19 cellular contexts compared by ENCODE assay signal in genomic region chr9:32422237-32422806, GRCh38. TPM values are rescaled to one million over a fixed set of nuclear protein-coding genes. Genes with fewer than 3 reads are reported as not detected.
DNase-seq lines count a peak whose midpoint lies in the region; ATAC-seq, FAIRE-seq and TF ChIP-seq lines count a peak whose summit lies in the region.
"Had no signal": no experiment of that assay in that cellular context is flagged by ENCODE, and none has a peak within 500 bp of the region (broad histone marks: within the 10 kb centered on the region; RNA-seq: fewer than 3 reads in every experiment).

No MANE protein-coding gene starts in this region.

- POLR2A ChIA-PET in IMR-90 (lab: Charles Lee; ENCODE audit: unreplicated experiment), result no interaction called here
- POLR2A ChIA-PET in endothelial cell of umbilical vein (lab: Charles Lee), result no interaction called here
- POLR2A ChIA-PET in PC-9 (lab: Charles Lee; ENCODE audit: unreplicated experiment), result no interaction called here

- ATAC-seq in IMR-90 (ENCODE audit: low read depth), result no peak
- ATAC-seq: A549 had no signal

- intact Hi-C loops in IMR-90 (cut with micrococcal nuclease), result no loop called here
- intact Hi-C loops in endothelial cell of umbilical vein (cut with micrococcal nuclease), result loop anchor here (2.0 kb wide), 1 partner anchor 26 kb away; no protein-coding TSS in a partner anchor
- intact Hi-C loops in PC-9 (cut with micrococcal nuclease; ENCODE audit: unreplicated experiment), result no loop called here
- intact Hi-C loops in thyroid gland (cut with DNase I), result no loop called here

- H3K56ac ChIP-seq in IMR-90 (ENCODE audit: extremely low read depth, insufficient read depth, low read length), result no peak overlapping the region

- peak overlapping the region; percentile 1; the same call in 1 of the 2 replicates for H3K18ac ChIP-seq in IMR-90 (ENCODE audit: low read depth, low read length)

- peak overlapping the region; percentile 87 for H2BK120ac ChIP-seq in IMR-90 (ENCODE audit: low read depth, low read length)

- H3F3A ChIP-seq in smooth muscle cell (ENCODE audit: low read depth) (peaks cover 24% of the 10 kb centered on the region), PC-9 (ENCODE audit: insufficient read depth, low read depth) (no peaks in the 10 kb centered on the region)

- no peak for TF ChIP-seq RAD21 in IMR-90 (IDR thresholded peaks at IDR 0.05; ENCODE audit: low read length)
- TF ChIP-seq RAD21 in liver (IDR thresholded peaks at IDR 0.05), result peak; percentile 33 to 46

- H4K91ac ChIP-seq in IMR-90 (ENCODE audit: insufficient read depth, low read depth, low read length), result peak overlapping the region; percentile 78; the same call in 1 of the 2 replicates

- H3K27ac ChIP-seq in IMR-90 (ENCODE audit: insufficient read depth, low read length) (peak overlapping the region; percentile 44; the same call in 1 of the 2 replicates), endothelial cell of umbilical vein (ENCODE audit: insufficient read depth, low read depth, low read length) (peak overlapping the region; percentile 70), liver (ENCODE audit: low read depth in 1 of 2, low read length in 2 of 2) (peak overlapping the region; percentile 42 to 62), smooth muscle cell (ENCODE audit: low read depth) (peak overlapping the region; percentile 94), PC-9 (no peak overlapping the region), caudate nucleus (ENCODE audit: low read depth, low read length) (no peak overlapping the region), thyroid gland (no peak overlapping the region)
- H3K27ac ChIP-seq: A549, BLaER1, GM23248 had no signal

- peak overlapping the region; percentile 95 for H2BK5ac ChIP-seq in IMR-90 (ENCODE audit: low read depth, low read length, poor library complexity, severe bottlenecking)

- no peak for FAIRE-seq in endothelial cell of umbilical vein (lab: Jason Lieb, UNC)
- FAIRE-seq: A549, GM12892, GM18507, HTR-8/SVneo had no signal

- H3K9me2 ChIP-seq in PC-9 (ENCODE audit: insufficient read depth), result no peaks in the 10 kb centered on the region

- no peak overlapping the region; the same call in 1 of the 2 replicates for H3K23ac ChIP-seq in IMR-90 (ENCODE audit: low read depth, low read length)

- H2AFZ ChIP-seq in IMR-90 (replicated peaks; ENCODE audit: low read length, poor library complexity) (no peak overlapping the region), endothelial cell of umbilical vein (ENCODE audit: low read depth, low read length) (no peak overlapping the region), smooth muscle cell (ENCODE audit: low read depth) (no peak overlapping the region), PC-9 (no peak overlapping the region)
- H2AFZ ChIP-seq: GM23248 had no signal

- H3K4me2 ChIP-seq in IMR-90 (ENCODE audit: low read depth, low read length) (no peak overlapping the region), endothelial cell of umbilical vein (ENCODE audit: insufficient read depth, low read length) (no peak overlapping the region), smooth muscle cell (no peak overlapping the region), PC-9 (no peak overlapping the region)
- H3K4me2 ChIP-seq: A549, BLaER1 had no signal

- no peak for TF ChIP-seq POLR2A in IMR-90 (IDR thresholded peaks at IDR 0.05; ENCODE audit: low read depth, low read length)
- TF ChIP-seq POLR2A in endothelial cell of umbilical vein (IDR thresholded peaks at IDR 0.05; ENCODE audit: low read depth, low read length), result no peak
- no peak for TF ChIP-seq POLR2A in thyroid gland (IDR thresholded peaks at IDR 0.05)

- in situ Hi-C loops in IMR-90 (cut with MboI; ENCODE audit: low sequenced_read_pairs), result no loop called here

- H4K20me1 ChIP-seq in IMR-90 (ENCODE audit: insufficient read depth, low read length), result peaks cover 3% of the 10 kb centered on the region; the same call in 1 of the 2 replicates
- H4K20me1 ChIP-seq in endothelial cell of umbilical vein (replicated peaks; ENCODE audit: control insufficient read depth, extremely low read depth, insufficient read depth, low read length), result no peaks in the 10 kb centered on the region
- H4K20me1 ChIP-seq in smooth muscle cell (ENCODE audit: low read depth), result no peaks in the 10 kb centered on the region
- no peaks in the 10 kb centered on the region for H4K20me1 ChIP-seq in PC-9 (ENCODE audit: insufficient read depth)
- H4K20me1 ChIP-seq: BLaER1 had no signal

- H4K5ac ChIP-seq in IMR-90 (ENCODE audit: low read depth, low read length), result no peak overlapping the region

- peak overlapping the region; percentile 37 to 74 for H4K8ac ChIP-seq in IMR-90 (ENCODE audit: low read depth in 2 of 2, low read length in 2 of 2)

- peak overlapping the region; percentile 45 for H2AK5ac ChIP-seq in IMR-90 (ENCODE audit: low read depth, low read length)

- peak overlapping the region; percentile 91 for H2BK20ac ChIP-seq in IMR-90 (ENCODE audit: low read depth, low read length)

- H3K27me3 ChIP-seq in IMR-90 (ENCODE audit: control insufficient read depth, insufficient read depth, low read length) (no peaks in the 10 kb centered on the region), endothelial cell of umbilical vein (ENCODE audit: control insufficient read depth in 2 of 2, insufficient read depth in 2 of 2, low read length in 2 of 2) (no peaks in the 10 kb centered on the region), liver (ENCODE audit: control insufficient read depth in 4 of 4, insufficient read depth in 4 of 4, low read length in 3 of 4) (no peaks in the 10 kb centered on the region), smooth muscle cell (ENCODE audit: low read depth) (no peaks in the 10 kb centered on the region), PC-9 (ENCODE audit: insufficient read depth, low read depth) (no peaks in the 10 kb centered on the region), thyroid gland (no peaks in the 10 kb centered on the region)
- H3K27me3 ChIP-seq: BLaER1 had no signal

- H3K79me1 ChIP-seq in IMR-90 (ENCODE audit: low read depth in 1 of 2, low read length in 2 of 2), result peaks cover 9 to 49% of the 10 kb centered on the region in 2 experiments

- no peak overlapping the region for H3K4me3 ChIP-seq in IMR-90 (ENCODE audit: insufficient read depth, low read depth, low read length)
- no peak overlapping the region for H3K4me3 ChIP-seq in endothelial cell of umbilical vein (replicated peaks in 1 of 3; ENCODE audit: insufficient read depth in 1 of 3, low read depth in 1 of 3, low read length in 3 of 3)
- no peak overlapping the region for H3K4me3 ChIP-seq in liver (ENCODE audit: low read depth in 1 of 3, low read length in 3 of 3)
- H3K4me3 ChIP-seq in smooth muscle cell, result no peak overlapping the region
- H3K4me3 ChIP-seq in PC-9, result no peak overlapping the region
- H3K4me3 ChIP-seq in thyroid gland (replicated peaks in 1 of 3), result no peak overlapping the region
- H3K4me3 ChIP-seq: A549, BLaER1, GM23248, HAP-1 had no signal

- DNase-seq in IMR-90 (no peak), endothelial cell of umbilical vein (ENCODE audit: low read depth, low spot score) (no peak), smooth muscle cell (lab: John Stamatoyannopoulos, UW; ENCODE audit: unreplicated experiment) (no peak), PC-9 (no peak), caudate nucleus (lab: John Stamatoyannopoulos, UW) (no peak), thyroid gland (no peak)
- DNase-seq in activated CD8-positive, alpha-beta memory T cell treated with anti-CD3 and anti-CD28 coated beads, Interleukin-2, amount 50 U/mL, for 4 hours, result no peak
- DNase-seq: CD4-positive, alpha-beta memory T cell; DMS153; DMS79; GDM1; GM23248 had no signal

- H3K36me3 ChIP-seq in IMR-90 (ENCODE audit: control insufficient read depth, insufficient read depth, low read length) (peaks cover 60% of the 10 kb centered on the region), endothelial cell of umbilical vein (ENCODE audit: control insufficient read depth in 2 of 2, extremely low read depth in 1 of 2, insufficient read depth in 2 of 2, low read length in 2 of 2) (peaks cover 8 to 14% of the 10 kb centered on the region in 2 experiments), liver (ENCODE audit: control insufficient read depth in 4 of 4, insufficient read depth in 3 of 4, low read depth in 1 of 4, low read length in 3 of 4) (peaks cover 3 to 48% (median 27%) of the 10 kb centered on the region in 4 donors), smooth muscle cell (ENCODE audit: low read depth) (peaks cover 13% of the 10 kb centered on the region), PC-9 (ENCODE audit: low read depth) (no peaks in the 10 kb centered on the region), thyroid gland (peaks cover 22 to 24% of the 10 kb centered on the region in 2 donors)

- dilution Hi-C loops in IMR-90 (cut with HindIII; ENCODE audit: low sequenced_read_pairs, unreplicated experiment) (no loop called here), endothelial cell of umbilical vein (cut with MboI; ENCODE audit: extremely low pct_ligation_motif_present, low sequenced_read_pairs) (no loop called here)

- TF ChIP-seq CTCF in IMR-90 (conservative IDR thresholded peaks at IDR 0.05; ENCODE audit: low read depth, low read length) (no peak), endothelial cell of umbilical vein (IDR thresholded peaks at IDR 0.05; ENCODE audit: extremely low read depth in 1 of 2, insufficient read depth in 1 of 2, low read depth in 1 of 2, low read length in 2 of 2) (no peak), liver (IDR thresholded peaks at IDR 0.05; ENCODE audit: low read depth, low read length, missing input control) (no peak), smooth muscle cell (IDR thresholded peaks at IDR 0.05; ENCODE audit: borderline replicate concordance, insufficient read depth, poor library complexity, severe bottlenecking) (no peak), PC-9 (conservative IDR thresholded peaks at IDR 0.05) (no peak), thyroid gland (IDR thresholded peaks at IDR 0.05) (no peak)

- CTCF ChIA-PET in IMR-90 (lab: Yijun Ruan, JAX), result interaction anchor here (0.6 kb wide), 1 partner anchor 11 kb away, joined by 3 read pairs; no protein-coding TSS in a partner anchor
- CTCF ChIA-PET in endothelial cell of umbilical vein (lab: Charles Lee), result interaction anchor here (3.9 kb wide), 1 partner anchor 43 kb away, joined by 16 read pairs; no protein-coding TSS in a partner anchor
- CTCF ChIA-PET in PC-9 (lab: Charles Lee), result no interaction called here

- H3K9me3 ChIP-seq in IMR-90 (ENCODE audit: control insufficient read depth, insufficient read depth, low read length) (no peaks in the 10 kb centered on the region), endothelial cell of umbilical vein (replicated peaks; ENCODE audit: control insufficient read depth, insufficient read depth, low read length) (no peaks in the 10 kb centered on the region), liver (ENCODE audit: control insufficient read depth in 4 of 4, low read length in 3 of 4) (no peaks in the 10 kb centered on the region), smooth muscle cell (replicated peaks; ENCODE audit: low read depth) (no peaks in the 10 kb centered on the region), PC-9 (ENCODE audit: insufficient read depth, low read depth) (no peaks in the 10 kb centered on the region), thyroid gland (no peaks in the 10 kb centered on the region)
- H3K9me3 ChIP-seq: A549, BLaER1, HAP-1 had no signal

- BruUV-seq in IMR-90 (replicated peaks; lab: Mats Ljungman, UMichigan) (no TSS peak), endothelial cell of umbilical vein (replicated peaks; lab: Mats Ljungman, UMichigan) (no TSS peak), PC-9 (replicated peaks; lab: Mats Ljungman, UMichigan) (no TSS peak)

- H3K4me1 ChIP-seq in IMR-90 (ENCODE audit: control insufficient read depth, insufficient read depth, low read length), result peaks cover 28% of the 10 kb centered on the region
- peaks cover 27% of the 10 kb centered on the region for H3K4me1 ChIP-seq in endothelial cell of umbilical vein (ENCODE audit: control insufficient read depth, extremely low read depth, insufficient read depth, low read length)
- H3K4me1 ChIP-seq in liver (ENCODE audit: control insufficient read depth in 4 of 4, insufficient read depth in 4 of 4, low read length in 3 of 4), result peaks cover 3 to 37% (median 20%) of the 10 kb centered on the region in 4 donors
- H3K4me1 ChIP-seq in smooth muscle cell (ENCODE audit: low read depth), result peaks cover 12% of the 10 kb centered on the region
- peaks cover 33% of the 10 kb centered on the region for H3K4me1 ChIP-seq in PC-9 (replicated peaks; ENCODE audit: insufficient read depth)
- no peaks in the 10 kb centered on the region for H3K4me1 ChIP-seq in thyroid gland
- H3K4me1 ChIP-seq: BLaER1, HAP-1 had no signal

- H3K9me1 ChIP-seq in IMR-90 (ENCODE audit: insufficient read depth, low read length) (peaks cover 27% of the 10 kb centered on the region), endothelial cell of umbilical vein (replicated peaks; ENCODE audit: control insufficient read depth, extremely low read depth, insufficient read depth, low read length) (no peaks in the 10 kb centered on the region)

- H3K79me2 ChIP-seq in endothelial cell of umbilical vein (ENCODE audit: control insufficient read depth, insufficient read depth, low read length) (no peaks in the 10 kb centered on the region), smooth muscle cell (ENCODE audit: low read depth) (no peaks in the 10 kb centered on the region), PC-9 (ENCODE audit: low read depth) (no peaks in the 10 kb centered on the region)

- peak overlapping the region; percentile 72; the same call in 2 of the 3 replicates for H2BK15ac ChIP-seq in IMR-90 (ENCODE audit: low read depth, low read length)

- no peak overlapping the region for H2AK9ac ChIP-seq in IMR-90 (replicated peaks; ENCODE audit: low read depth, low read length, poor library complexity)

- H3K9ac ChIP-seq in IMR-90 (ENCODE audit: low read depth, low read length) (no peak overlapping the region), endothelial cell of umbilical vein (replicated peaks; ENCODE audit: extremely low read depth, insufficient read depth, low read length) (no peak overlapping the region), liver (ENCODE audit: low read depth in 1 of 2, low read length in 2 of 2) (peak overlapping the region in 1 of 2 donors; percentile 17), smooth muscle cell (ENCODE audit: low read depth) (no peak overlapping the region)
- H3K9ac ChIP-seq: BLaER1, GM23248 had no signal

- peak overlapping the region; percentile 82; the same call in 1 of the 2 replicates for H3K4ac ChIP-seq in IMR-90 (ENCODE audit: low read depth, low read length)

- WGBS in IMR-90 (ENCODE audit: extremely low coverage in 2 of 2, insufficient read length in 1 of 2), 2 experiments, result no CpG with 5 or more reads among the region's 7 CpGs
- WGBS in liver, result 47% methylated on average over 7 of the region's 7 CpGs
- WGBS in smooth muscle cell (ENCODE audit: low lambda C conversion rate), result 96% methylated on average over 7 of the region's 7 CpGs
- 93% methylated on average over 7 of the region's 7 CpGs for WGBS in thyroid gland, 2 donors

- 0 out of 2 replicates have a peak overlapping the region, but pooled peaks have one; percentile 17 for H3K14ac ChIP-seq in IMR-90 (replicated peaks; ENCODE audit: low read depth, low read length)

RNA-seq across cellular contexts. Expression of gene ACO1, which starts 37.9 kb away (rescaled TPM):
- 140 and 158 TPM in 2 replicates for total RNA-seq in IMR-90 (2012; rRNA removed)
- polyA plus RNA-seq in IMR-90 (2012; rRNA removed), result 77.6 and 85.9 TPM in 2 replicates
- polyA plus RNA-seq in IMR-90 (2012; cell fraction: cytosol; rRNA removed), result 51.2 and 73.8 TPM in 2 replicates
- 25.2 and 63.2 TPM in 2 replicates for polyA plus RNA-seq in IMR-90 (2012; cell fraction: nucleus; rRNA removed; ENCODE audit: low replicate concordance)
- 54.1 and 56.9 TPM in 2 replicates for total RNA-seq in endothelial cell of umbilical vein
- 45.7 and 51.6 TPM in 2 replicates for polyA plus RNA-seq in endothelial cell of umbilical vein
- 54.8 and 58.8 TPM in 2 replicates for polyA plus RNA-seq in endothelial cell of umbilical vein (2011; cell fraction: cytosol; rRNA removed)
- polyA plus RNA-seq in endothelial cell of umbilical vein (2011; cell fraction: nucleus; rRNA removed), result 49.0 and 57.5 TPM in 2 replicates
- polyA plus RNA-seq in endothelial cell of umbilical vein (2012), result 59.5 and 79.4 TPM in 2 replicates
- polyA minus RNA-seq in endothelial cell of umbilical vein, result 86.8 and 92.0 TPM in 2 replicates
- polyA minus RNA-seq in endothelial cell of umbilical vein (2011; cell fraction: cytosol; rRNA and poly(A)+ RNA removed), result 13.4 TPM
- 31.6 and 44.5 TPM in 2 replicates for polyA minus RNA-seq in endothelial cell of umbilical vein (2011; cell fraction: nucleus; rRNA and poly(A)+ RNA removed)
- total RNA-seq in liver, result 10 to 100 TPM; 41.3 to 78.5 TPM
- 10 to 100 TPM; 46.9 to 72.1 TPM for polyA plus RNA-seq in liver
- total RNA-seq in smooth muscle cell, result 72.3 and 83.1 TPM in 2 replicates
- polyA plus RNA-seq in smooth muscle cell, result 54.3 and 74.4 TPM in 2 replicates
- total RNA-seq in PC-9 (2021), result 26.1 and 30.2 TPM in 2 replicates
- 10 to 100 TPM; 44.6 to 57.6 (median 45.3) TPM for total RNA-seq in thyroid gland

Comparison
In these comparisons a context has a peak if more than half of its experiments do, and no peak if none do; other contexts are left out.
1. H3K27ac ChIP-seq: peak in IMR-90 (single experiment), endothelial cell of umbilical vein (single experiment), liver (2 of 2) and smooth muscle cell (single experiment); none in PC-9 (single experiment), caudate nucleus (single experiment) and thyroid gland (0 of 3).